ENCODE assay signal across 9 cellular contexts in the genomic region with DNA sequence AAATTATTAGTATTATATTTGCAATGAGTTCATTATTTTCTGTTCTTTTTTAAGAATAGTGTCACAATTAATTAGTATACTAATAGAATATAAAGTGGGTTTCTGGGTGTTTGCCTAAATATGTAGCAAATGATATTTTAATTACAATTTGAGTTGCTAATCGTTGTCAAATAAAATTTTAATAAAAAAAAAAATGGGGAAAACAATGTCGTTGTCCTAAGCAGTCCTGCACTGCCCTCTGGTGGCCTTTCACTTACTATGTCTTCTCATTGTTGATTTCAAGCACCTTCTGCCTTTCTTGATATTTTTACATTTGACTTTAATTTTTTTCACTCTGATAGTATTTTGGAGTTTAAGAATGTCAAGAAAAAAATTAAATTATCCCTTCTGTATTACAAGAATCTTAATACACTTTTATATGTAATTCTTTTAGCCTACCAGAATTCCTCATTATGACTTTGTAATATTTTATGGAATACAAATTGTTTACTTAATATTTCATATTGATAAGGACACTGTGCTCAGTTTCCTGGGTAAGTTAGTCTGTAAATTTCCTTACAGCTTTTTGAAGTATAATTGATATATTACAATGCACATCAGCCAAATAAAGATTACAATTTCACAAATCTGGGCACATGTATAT.
DNase-seq lines count a peak whose midpoint lies in the region; ATAC-seq, FAIRE-seq and TF ChIP-seq lines count a peak whose summit lies in the region.
"Had no signal": no experiment of that assay in that cellular context is flagged by ENCODE, and none has a peak within 500 bp of the region (broad histone marks: within the 10 kb centered on the region; RNA-seq: fewer than 3 reads in every experiment).

No MANE protein-coding gene starts in this region.

- no peak overlapping the region for H2AFZ ChIP-seq in H1 (ENCODE audit: low read length)

- H3K79me2 ChIP-seq in H1 (ENCODE audit: control insufficient read depth in 1 of 2, insufficient read depth in 2 of 2, low read length in 2 of 2) = no peaks in the 10 kb centered on the region

- H4K20me1 ChIP-seq in H1 (replicated peaks in 1 of 2; ENCODE audit: control insufficient read depth in 1 of 2, insufficient read depth in 2 of 2, low read length in 2 of 2) = no peaks in the 10 kb centered on the region

- BruUV-seq in Panc1 (replicated peaks; lab: Mats Ljungman, UMichigan) = no TSS peak

- no peak overlapping the region for H2BK20ac ChIP-seq in H1 (ENCODE audit: low read length)

- no peak for TF ChIP-seq POLR2A in H1 (IDR thresholded peaks at IDR 0.05; ENCODE audit: control extremely low read depth in 1 of 2, low read depth in 2 of 2, low read length in 2 of 2)

- ATAC-seq in Panc1 (no peak), GM18870 (IDR thresholded peaks at IDR 0.05; ENCODE audit: unreplicated experiment) (no peak), HG02852 (IDR thresholded peaks at IDR 0.05; ENCODE audit: unreplicated experiment) (no peak)
- ATAC-seq: left colon had no signal

- H3K4me1 ChIP-seq in HAP-1 (no peaks in the 10 kb centered on the region), Panc1 (ENCODE audit: control insufficient read depth, insufficient read depth, low read length) (no peaks in the 10 kb centered on the region), H1 (replicated peaks in 1 of 4; ENCODE audit: control insufficient read depth in 3 of 4, insufficient read depth in 4 of 4, low read length in 3 of 4) (no peaks in the 10 kb centered on the region)

- no peak overlapping the region for H3K18ac ChIP-seq in H1 (ENCODE audit: extremely low read depth, low read length)

- no peak overlapping the region for H3K4me2 ChIP-seq in H1 (ENCODE audit: insufficient read depth in 1 of 2, low read depth in 2 of 2, low read length in 2 of 2)

- no peak overlapping the region for H2AK5ac ChIP-seq in H1 (ENCODE audit: low read depth, low read length)

- H2BK12ac ChIP-seq in H1 (ENCODE audit: low read depth, low read length) = no peak overlapping the region

- H3K23ac ChIP-seq in H1 (ENCODE audit: insufficient read length) = no peak overlapping the region

- no peak overlapping the region for H3K56ac ChIP-seq in H1 (replicated peaks; ENCODE audit: insufficient read length, low read depth, low read length)

- H3K4me3 ChIP-seq in HAP-1 (no peak overlapping the region), Panc1 (ENCODE audit: low read depth in 2 of 2, low read length in 2 of 2) (no peak overlapping the region), H1 (ENCODE audit: extremely low read depth in 1 of 4, insufficient read depth in 2 of 4, low read depth in 3 of 4, low read length in 4 of 4) (no peak overlapping the region)

- no peaks in the 10 kb centered on the region for H3K36me3 ChIP-seq in HAP-1 (replicated peaks)
- no peaks in the 10 kb centered on the region for H3K36me3 ChIP-seq in Panc1 (ENCODE audit: control insufficient read depth, insufficient read depth, low read length)
- peaks cover 0 to 2% (median 0%) of the 10 kb centered on the region in 4 experiments; a peak in 1 of 8 replicates for H3K36me3 ChIP-seq in H1 (ENCODE audit: control insufficient read depth in 2 of 4, insufficient read depth in 4 of 4, low read length in 3 of 4)

- in situ Hi-C loops in HAP-1 (cut with MboI; ENCODE audit: low sequenced_read_pairs) = no loop called here
- in situ Hi-C loops in Panc1 (cut with HindIII; ENCODE audit: low pct_unique_long_range_greater_than_20kb, low sequenced_read_pairs) = no loop called here

- 53% methylated on average over 2 of the region's 2 CpGs; no CpG with 5 or more reads in 1 of the 2 experiments for WGBS in H1 (ENCODE audit: extremely low coverage in 1 of 2, insufficient coverage in 1 of 2, insufficient read length in 1 of 2, insufficient replicate concordance in 2 of 2, low coverage in 1 of 2, low lambda C conversion rate in 2 of 2, missing lambda C conversion rate in 1 of 2), 2 experiments

- no peak overlapping the region for H4K8ac ChIP-seq in H1 (ENCODE audit: extremely low read depth, insufficient read depth, low read length)

- no peaks in the 10 kb centered on the region for H3K79me1 ChIP-seq in H1 (ENCODE audit: low read depth, low read length)

- no peak overlapping the region for H3K9ac ChIP-seq in H1 (replicated peaks in 1 of 4; ENCODE audit: extremely low read depth in 1 of 4, low read depth in 3 of 4, low read length in 3 of 4)

- peak; percentile 69 to 71 for TF ChIP-seq RAD21 in H1 (IDR thresholded peaks at IDR 0.05 in 1 of 2, conservative IDR thresholded peaks at IDR 0.05 in 1 of 2; ENCODE audit: low read depth in 2 of 2, low read length in 2 of 2)

- TF ChIP-seq EP300 in H1 (IDR thresholded peaks at IDR 0.05; ENCODE audit: borderline replicate concordance in 1 of 2, low read depth in 2 of 2, low read length in 2 of 2) = no peak

- H2BK5ac ChIP-seq in H1 (ENCODE audit: low read depth, low read length) = no peak overlapping the region

- DNase-seq in COLO829 (ENCODE audit: low spot score) (peak; percentile 31), HAP-1 (ENCODE audit: low spot score in 2 of 2) (peak; percentile 19 to 68), Panc1 (ENCODE audit: low read depth, low spot score) (no peak), H1 (ENCODE audit: low read depth in 1 of 2, low spot score in 2 of 2) (no peak), non-pigmented ciliary epithelial cell (ENCODE audit: low read depth) (peak; percentile 17)
- no peak for DNase-seq in activated CD4-positive, CD25-positive, alpha-beta regulatory T cell (lab: John Stamatoyannopoulos, UW)

- POLR2A ChIA-PET in Panc1 (lab: Charles Lee) = no interaction called here
- POLR2A ChIA-PET in H1 (lab: Charles Lee; ENCODE audit: partially characterized antibody) = no interaction called here

- H2BK15ac ChIP-seq in H1 (ENCODE audit: low read length) = no peak overlapping the region

- H3K27me3 ChIP-seq in HAP-1 (ENCODE audit: low read depth) = no peaks in the 10 kb centered on the region
- H3K27me3 ChIP-seq in Panc1 (ENCODE audit: control insufficient read depth, insufficient read depth, low read length) = no peaks in the 10 kb centered on the region
- H3K27me3 ChIP-seq in H1 (replicated peaks in 1 of 4; ENCODE audit: control insufficient read depth in 3 of 4, extremely low read depth in 1 of 4, insufficient read depth in 3 of 4, low read length in 3 of 4) = no peaks in the 10 kb centered on the region

- peak; percentile 76; the same call in 1 of the 2 replicates for TF ChIP-seq CTCF in Panc1 (IDR thresholded peaks at IDR 0.05)
- TF ChIP-seq CTCF in H1 (IDR thresholded peaks at IDR 0.05; ENCODE audit: control extremely low read depth in 1 of 3, insufficient read depth in 1 of 3, low read depth in 1 of 3, low read length in 3 of 3) = peak in 2 of 3 experiments; percentile 42 to 51; a peak in 3 of 4 replicates

- no peak overlapping the region for H3K14ac ChIP-seq in H1 (ENCODE audit: insufficient read length)

- no peak overlapping the region for H3K27ac ChIP-seq in Panc1 (ENCODE audit: low read length)
- no peak overlapping the region for H3K27ac ChIP-seq in H1 (ENCODE audit: low read depth, low read length)

- H3K9me3 ChIP-seq in HAP-1 (no peaks in the 10 kb centered on the region; the same call in 1 of the 2 replicates), Panc1 (ENCODE audit: control insufficient read depth, insufficient read depth, low read depth, low read length) (no peaks in the 10 kb centered on the region), H1 (ENCODE audit: insufficient read depth in 2 of 2, low read depth in 1 of 2, low read length in 1 of 2) (peaks cover 29 to 38% of the 10 kb centered on the region in 2 experiments)

- no peak for FAIRE-seq in H1 (lab: Jason Lieb, UNC)

- no peak overlapping the region for H4K91ac ChIP-seq in H1 (replicated peaks; ENCODE audit: insufficient read length, low read length)

- CTCF ChIA-PET in Panc1 (lab: Charles Lee) = no interaction called here
- CTCF ChIA-PET in H1 (lab: Charles Lee; ENCODE audit: partially characterized antibody) = interaction anchor here (0.6 to 4.8 kb wide), 17 partner anchors 9 to 755 kb away, joined by 3 to 69 read pairs (median 4); no protein-coding TSS in a partner anchor

- H2BK120ac ChIP-seq in H1 (replicated peaks; ENCODE audit: low read depth, low read length) = no peak overlapping the region

- no peak overlapping the region for H4K5ac ChIP-seq in H1 (ENCODE audit: insufficient read length, low read depth, low read length)

- H3K23me2 ChIP-seq in H1 (ENCODE audit: low read depth, low read length) = no peaks in the 10 kb centered on the region

- no peak overlapping the region for H3K4ac ChIP-seq in H1 (replicated peaks; ENCODE audit: insufficient read length, low read depth, low read length)

- intact Hi-C loops in Panc1 (cut with micrococcal nuclease; ENCODE audit: unreplicated experiment) = loop anchor here (2.0 kb wide), 1 partner anchor 36 kb away; no protein-coding TSS in a partner anchor

TF ChIP-seq in H1, 55 proteins besides CTCF, POLR2A, EP300 and RAD21:
- TF ChIP-seq SP4 (IDR thresholded peaks at IDR 0.05; ENCODE audit: low read length) = no peak
- no peak for TF ChIP-seq SIX5 (IDR thresholded peaks at IDR 0.05; ENCODE audit: low read depth, low read length)
- TF ChIP-seq, protein P1, sequence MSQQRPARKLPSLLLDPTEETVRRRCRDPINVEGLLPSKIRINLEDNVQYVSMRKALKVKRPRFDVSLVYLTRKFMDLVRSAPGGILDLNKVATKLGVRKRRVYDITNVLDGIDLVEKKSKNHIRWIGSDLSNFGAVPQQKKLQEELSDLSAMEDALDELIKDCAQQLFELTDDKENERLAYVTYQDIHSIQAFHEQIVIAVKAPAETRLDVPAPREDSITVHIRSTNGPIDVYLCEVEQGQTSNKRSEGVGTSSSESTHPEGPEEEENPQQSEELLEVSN (IDR thresholded peaks at IDR 0.05) = no peak
- no peak for TF ChIP-seq RFX5 (IDR thresholded peaks at IDR 0.05; ENCODE audit: borderline replicate concordance, low read depth, low read length)
- no peak for TF ChIP-seq HDAC2 (IDR thresholded peaks at IDR 0.05; ENCODE audit: borderline replicate concordance in 1 of 2, low read depth in 2 of 2, low read length in 2 of 2)
- no peak for TF ChIP-seq CHD2 (IDR thresholded peaks at IDR 0.05; ENCODE audit: low read length)
- no peak for TF ChIP-seq CBX8 (IDR thresholded peaks at IDR 0.05; ENCODE audit: borderline replicate concordance, low read depth, low read length)
- TF ChIP-seq SIN3A (conservative IDR thresholded peaks at IDR 0.05 in 1 of 2, IDR thresholded peaks at IDR 0.05 in 1 of 2; ENCODE audit: low read depth in 1 of 2, low read length in 2 of 2) = no peak
- no peak for TF ChIP-seq EZH2 (IDR thresholded peaks at IDR 0.05; ENCODE audit: low read depth, low read length, severe bottlenecking)

Comparison
In these comparisons a context has a peak if more than half of its experiments do, and no peak if none do; other contexts are left out.
1. DNase-seq: peak in COLO829 (single experiment), HAP-1 (2 of 2) and non-pigmented ciliary epithelial cell (single experiment); none in Panc1 (single experiment), H1 (0 of 2) and activated CD4-positive, CD25-positive, alpha-beta regulatory T cell (0 of 4).